21 cellular contexts compared by ENCODE assay signal in genomic region chr9:122086873-122087272, GRCh38.
"Had no signal": no experiment of that assay in that cellular context is flagged by ENCODE, and none has a peak within 500 bp of the region (broad histone marks: within the 10 kb centered on the region; RNA-seq: fewer than 3 reads in every experiment).

No MANE protein-coding gene starts in this region.

- H3K9me3 ChIP-seq: ovary, right lobe of liver had no signal

- DNase-seq: activated CD8-positive, alpha-beta memory T cell treated with anti-CD3 and anti-CD28 coated beads, Interleukin-2, amount 50 U/mL, for 48 hours; activated naive CD4-positive, alpha-beta T cell treated with Interleukin-2 at 50 U/mL for 16 hours; activated naive CD8-positive, alpha-beta T cell treated with anti-CD3 and anti-CD28 coated beads for 36 hours; activated T-cell treated with anti-CD3 and anti-CD28 coated beads, Interleukin-2, amount 50 U/mL, for 48 hours; effector CD8-positive, alpha-beta T cell; foreskin melanocyte; glutamatergic neuron; immature natural killer cell; kidney glomerular epithelial cell; left ventricle myocardium superior; mammary epithelial cell; ovary; right lobe of liver; stimulated activated CD4-positive, alpha-beta T cell treated with anti-CD3 and anti-CD28 coated beads, Interleukin-15, amount 100 ng/mL, for 24 hours; T1000; trophoblast cell had no signal

- H3K27ac ChIP-seq: hepatocyte, ovary, right lobe of liver had no signal

- H3K27me3 ChIP-seq: hepatocyte, ovary, right lobe of liver had no signal

- H3K4me3 ChIP-seq: hepatocyte, ovary, right lobe of liver, smooth muscle cell had no signal

- H3K36me3 ChIP-seq: ovary, right lobe of liver had no signal

- ATAC-seq: natural killer cell treated with Interleukin-12 subunit alpha and Interleukin-12 subunit beta and Interleukin-15 and Interleukin-18, amount 100 ng/mL, for 72 hours; stimulated activated memory B cell treated with anti-CD40 and anti-IgM and Interleukin-4, amounts not matched to agents 10 μg/mL and 1 μg/mL and 100 μg/mL, for 72 hours; WTC11 had no signal
